ENCODE assay signal across 9 cellular contexts in the genomic region with DNA sequence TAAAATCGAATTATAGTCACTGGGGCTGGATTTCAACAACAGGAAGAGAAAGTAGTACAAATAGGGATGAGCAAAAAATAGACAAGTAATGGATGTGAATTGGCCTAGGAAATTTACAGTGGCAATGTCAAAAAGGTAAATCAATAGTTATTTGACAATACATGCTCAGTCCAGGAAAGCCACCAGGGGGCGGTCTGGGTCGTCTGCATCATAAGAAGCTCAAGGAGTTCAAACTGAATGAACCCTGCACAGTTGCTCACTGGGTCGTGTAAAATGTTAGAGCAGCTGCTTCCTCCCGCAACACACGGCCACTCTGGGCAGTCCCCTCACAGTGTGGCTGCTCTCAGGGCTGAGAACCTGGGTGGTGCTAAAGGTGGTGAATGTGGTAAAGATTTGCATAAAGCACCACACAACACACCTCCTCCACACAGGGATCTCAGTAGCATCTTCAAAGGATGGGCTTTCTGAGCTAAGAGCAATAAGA.
DNase-seq lines count a peak whose midpoint lies in the region; ATAC-seq, FAIRE-seq and TF ChIP-seq lines count a peak whose summit lies in the region.
"Had no signal": no experiment of that assay in that cellular context is flagged by ENCODE, and none has a peak within 500 bp of the region (broad histone marks: within the 10 kb centered on the region; RNA-seq: fewer than 3 reads in every experiment).

No MANE protein-coding gene starts in this region.

- no peaks in the 10 kb centered on the region for H3K36me3 Mint-ChIP-seq in CD14-positive monocyte
- H3K36me3 Mint-ChIP-seq in activated CD4-positive, alpha-beta memory T cell treated with anti-CD3 and anti-CD28 coated beads, Interleukin-2, amount 10 ng/mL, durations not matched to agents 7 days and 5 days (ENCODE audit: low read depth) = no peaks in the 10 kb centered on the region
- H3K36me3 Mint-ChIP-seq in naive thymus-derived CD8-positive, alpha-beta T cell = no peaks in the 10 kb centered on the region

- peak; percentile 55 for DNase-seq in CD14-positive monocyte (ENCODE audit: low spot score)
- peak; percentile 88 for DNase-seq in NCI-H69 (lab: John Stamatoyannopoulos, UW)
- peak; percentile 75 for DNase-seq in activated CD4-positive, alpha-beta memory T cell treated with anti-CD3 and anti-CD28 coated beads, Interleukin-2, amount 10 ng/mL, durations not matched to agents 7 days and 5 days
- DNase-seq in endothelial cell of umbilical vein (ENCODE audit: low read depth, low spot score) = peak; percentile 58
- DNase-seq in naive thymus-derived CD8-positive, alpha-beta T cell = peak; percentile 19 to 80 (median 44)
- peak; percentile 30 for DNase-seq in stromal cell of bone marrow (ENCODE audit: low read depth)

- no peak overlapping the region for H3K27ac Mint-ChIP-seq in CD14-positive monocyte
- H3K27ac Mint-ChIP-seq in activated CD4-positive, alpha-beta memory T cell treated with anti-CD3 and anti-CD28 coated beads, Interleukin-2, amount 10 ng/mL, durations not matched to agents 7 days and 5 days = no peak overlapping the region
- peak overlapping the region in 1 of 10 donors; percentile 33 for H3K27ac Mint-ChIP-seq in naive thymus-derived CD8-positive, alpha-beta T cell
- H3K27ac Mint-ChIP-seq: T-helper 1 cell treated with Interleukin-12 subunit alpha and Interleukin-12 subunit beta and Interleukin-4 antibody, amounts not matched to agents 30 μg/mL and 1 μg/mL, for 36 hours had no signal

- H3K4me3 Mint-ChIP-seq in CD14-positive monocyte = no peak overlapping the region
- no peak overlapping the region for H3K4me3 Mint-ChIP-seq in activated CD4-positive, alpha-beta memory T cell treated with anti-CD3 and anti-CD28 coated beads, Interleukin-2, amount 10 ng/mL, durations not matched to agents 7 days and 5 days
- peak overlapping the region in 1 of 10 donors; percentile 26 for H3K4me3 Mint-ChIP-seq in naive thymus-derived CD8-positive, alpha-beta T cell
- H3K4me3 Mint-ChIP-seq: T-helper 1 cell treated with Interleukin-12 subunit alpha and Interleukin-12 subunit beta and Interleukin-4 antibody, amounts not matched to agents 30 μg/mL and 1 μg/mL, for 36 hours had no signal

- peaks cover 11 to 26% (median 14%) of the 10 kb centered on the region in 3 donors for H3K27me3 Mint-ChIP-seq in CD14-positive monocyte (ENCODE audit: low read depth in 3 of 3)
- H3K27me3 Mint-ChIP-seq in activated CD4-positive, alpha-beta memory T cell treated with anti-CD3 and anti-CD28 coated beads, Interleukin-2, amount 10 ng/mL, durations not matched to agents 7 days and 5 days = peaks cover 38% of the 10 kb centered on the region
- peaks cover 9 to 25% (median 19%) of the 10 kb centered on the region in 5 donors for H3K27me3 Mint-ChIP-seq in naive thymus-derived CD8-positive, alpha-beta T cell

- H3K9me1 ChIP-seq in endothelial cell of umbilical vein (replicated peaks; ENCODE audit: control insufficient read depth, extremely low read depth, insufficient read depth, low read length) = no peaks in the 10 kb centered on the region

- H3K9me3 Mint-ChIP-seq in CD14-positive monocyte = peaks cover 0 to 3% (median 0%) of the 10 kb centered on the region in 7 donors
- no peaks in the 10 kb centered on the region for H3K9me3 Mint-ChIP-seq in activated CD4-positive, alpha-beta memory T cell treated with anti-CD3 and anti-CD28 coated beads, Interleukin-2, amount 10 ng/mL, durations not matched to agents 7 days and 5 days
- H3K9me3 Mint-ChIP-seq in naive thymus-derived CD8-positive, alpha-beta T cell = no peaks in the 10 kb centered on the region
- H3K9me3 Mint-ChIP-seq: T-helper 1 cell treated with Interleukin-12 subunit alpha and Interleukin-12 subunit beta and Interleukin-4 antibody, amounts not matched to agents 30 μg/mL and 1 μg/mL, for 36 hours had no signal

- H3K4me3 ChIP-seq in endothelial cell of umbilical vein (replicated peaks in 1 of 3; ENCODE audit: insufficient read depth in 1 of 3, low read depth in 1 of 3, low read length in 3 of 3) = no peak overlapping the region

- H3K79me2 ChIP-seq in endothelial cell of umbilical vein (ENCODE audit: control insufficient read depth, insufficient read depth, low read length) = no peaks in the 10 kb centered on the region

- H4K20me1 ChIP-seq in endothelial cell of umbilical vein (replicated peaks; ENCODE audit: control insufficient read depth, extremely low read depth, insufficient read depth, low read length) = no peaks in the 10 kb centered on the region

- no TSS peak for BruUV-seq in endothelial cell of umbilical vein (replicated peaks; lab: Mats Ljungman, UMichigan)

- ATAC-seq in GM19023 (IDR thresholded peaks at IDR 0.05; ENCODE audit: unreplicated experiment) (peak; percentile 95), HG03139 (IDR thresholded peaks at IDR 0.05; ENCODE audit: unreplicated experiment) (peak; percentile 97)
- peak; percentile 81 to 96 for ATAC-seq in naive thymus-derived CD8-positive, alpha-beta T cell

- no peak overlapping the region for H2AFZ ChIP-seq in endothelial cell of umbilical vein (ENCODE audit: low read depth, low read length)

- intact Hi-C loops in CD14-positive monocyte (cut with micrococcal nuclease) = no loop called here
- intact Hi-C loops in endothelial cell of umbilical vein (cut with micrococcal nuclease) = loop anchor here (5.0 kb wide), 1 partner anchor 215 kb away; no protein-coding TSS in a partner anchor

- no peaks in the 10 kb centered on the region for H3K36me3 ChIP-seq in endothelial cell of umbilical vein (ENCODE audit: control insufficient read depth in 2 of 2, extremely low read depth in 1 of 2, insufficient read depth in 2 of 2, low read length in 2 of 2)

- TF ChIP-seq CTCF in CD14-positive monocyte (IDR thresholded peaks at IDR 0.05) (peak; percentile 92), endothelial cell of umbilical vein (IDR thresholded peaks at IDR 0.05; ENCODE audit: extremely low read depth in 1 of 2, insufficient read depth in 1 of 2, low read depth in 1 of 2, low read length in 2 of 2) (peak; percentile 82)

- H3K4me1 ChIP-seq in endothelial cell of umbilical vein (ENCODE audit: control insufficient read depth, extremely low read depth, insufficient read depth, low read length) = no peaks in the 10 kb centered on the region

- no peak for TF ChIP-seq POLR2A in endothelial cell of umbilical vein (IDR thresholded peaks at IDR 0.05; ENCODE audit: low read depth, low read length)

- POLR2A ChIA-PET in activated CD4-positive, alpha-beta memory T cell treated with anti-CD3 and anti-CD28 coated beads, Interleukin-2, amount 10 ng/mL, durations not matched to agents 7 days and 5 days (lab: Charles Lee) = no interaction called here
- POLR2A ChIA-PET in endothelial cell of umbilical vein (lab: Charles Lee) = interaction anchor here (0.5 kb wide), 1 partner anchor 718 kb away, joined by 3 read pairs; no protein-coding TSS in a partner anchor
- POLR2A ChIA-PET in naive thymus-derived CD8-positive, alpha-beta T cell (lab: Charles Lee) = no interaction called here

- H3K9me3 ChIP-seq in endothelial cell of umbilical vein (replicated peaks; ENCODE audit: control insufficient read depth, insufficient read depth, low read length) = no peaks in the 10 kb centered on the region

- H3K27me3 ChIP-seq in endothelial cell of umbilical vein (ENCODE audit: control insufficient read depth in 2 of 2, insufficient read depth in 2 of 2, low read length in 2 of 2) = peaks cover 8 to 15% of the 10 kb centered on the region in 2 experiments

- dilution Hi-C loops in endothelial cell of umbilical vein (cut with MboI; ENCODE audit: extremely low pct_ligation_motif_present, low sequenced_read_pairs) = no loop called here

- H3K27ac ChIP-seq in endothelial cell of umbilical vein (ENCODE audit: insufficient read depth, low read depth, low read length) = no peak overlapping the region

- FAIRE-seq in endothelial cell of umbilical vein (lab: Jason Lieb, UNC) = peak; percentile 87

- no peak overlapping the region for H3K4me2 ChIP-seq in endothelial cell of umbilical vein (ENCODE audit: insufficient read depth, low read length)

- CTCF ChIA-PET in activated CD4-positive, alpha-beta memory T cell treated with anti-CD3 and anti-CD28 coated beads, Interleukin-2, amount 10 ng/mL, durations not matched to agents 7 days and 5 days (lab: Charles Lee) = interaction anchor here (0.6 to 2.3 kb wide), 16 partner anchors 8 to 350 kb away, joined by 3 to 15 read pairs (median 4); no protein-coding TSS in a partner anchor
- CTCF ChIA-PET in endothelial cell of umbilical vein (lab: Charles Lee) = interaction anchor here (0.6 to 3.0 kb wide), 45 partner anchors 9 to 682 kb away, joined by 3 to 58 read pairs (median 5); no protein-coding TSS in a partner anchor

- H3K4me1 Mint-ChIP-seq in CD14-positive monocyte = no peaks in the 10 kb centered on the region
- no peaks in the 10 kb centered on the region for H3K4me1 Mint-ChIP-seq in activated CD4-positive, alpha-beta memory T cell treated with anti-CD3 and anti-CD28 coated beads, Interleukin-2, amount 10 ng/mL, durations not matched to agents 7 days and 5 days
- H3K4me1 Mint-ChIP-seq in naive thymus-derived CD8-positive, alpha-beta T cell = peaks cover 2 to 39% (median 4%) of the 10 kb centered on the region in 4 donors

- no peak overlapping the region for H3K9ac ChIP-seq in endothelial cell of umbilical vein (replicated peaks; ENCODE audit: extremely low read depth, insufficient read depth, low read length)

TF ChIP-seq in endothelial cell of umbilical vein, 7 proteins besides CTCF, POLR2A, EP300 and RAD21:
- TF ChIP-seq, protein P1, sequence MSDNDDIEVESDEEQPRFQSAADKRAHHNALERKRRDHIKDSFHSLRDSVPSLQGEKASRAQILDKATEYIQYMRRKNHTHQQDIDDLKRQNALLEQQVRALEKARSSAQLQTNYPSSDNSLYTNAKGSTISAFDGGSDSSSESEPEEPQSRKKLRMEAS (IDR thresholded peaks at IDR 0.05; ENCODE audit: insufficient read depth, insufficient read length) = no peak
- no peak for TF ChIP-seq JUN (IDR thresholded peaks at IDR 0.05; ENCODE audit: borderline replicate concordance, insufficient read depth, insufficient read length, low read depth)
- no peak for TF ChIP-seq EZH2 (IDR thresholded peaks at IDR 0.05; ENCODE audit: borderline replicate concordance, low read depth, low read length, severe bottlenecking)
- TF ChIP-seq GATA2 (IDR thresholded peaks at IDR 0.05; ENCODE audit: insufficient read depth, insufficient read length, low read depth, low read length) = no peak
- TF ChIP-seq MYC (IDR thresholded peaks at IDR 0.05; ENCODE audit: low read depth, low read length) = no peak
- no peak for TF ChIP-seq FOS (IDR thresholded peaks at IDR 0.05; ENCODE audit: borderline replicate concordance, insufficient read depth, low read length)
- no peak for TF ChIP-seq POLR2AphosphoS5 (IDR thresholded peaks at IDR 0.05; ENCODE audit: insufficient read depth, low read depth, low read length)

Comparison
In these comparisons a context has a peak if more than half of its experiments do, and no peak if none do; other contexts are left out.
1. DNase-seq: peak in every context shown above with its lines; median percentile 88 in NCI-H69; 75 in activated CD4-positive, alpha-beta memory T cell treated with anti-CD3 and anti-CD28 coated beads, Interleukin-2, amount 10 ng/mL, durations not matched to agents 7 days and 5 days; 58 in endothelial cell of umbilical vein; 55 in CD14-positive monocyte; 44 in naive thymus-derived CD8-positive, alpha-beta T cell; 30 in stromal cell of bone marrow.